ENCODE assay signal across 8 cellular contexts in genomic region chr1:236795035-236795756, GRCh38. TPM values are rescaled to one million over a fixed set of nuclear protein-coding genes. Genes with fewer than 3 reads are reported as not detected.
DNase-seq lines count a peak whose midpoint lies in the region; ATAC-seq lines count a peak whose summit lies in the region.

MTR (plus strand) TSS chr1:236795292; CDS start chr1:236795704, 412 bp downstream.

- peak; percentile 98 for ATAC-seq in GM21360 (IDR thresholded peaks at IDR 0.05; ENCODE audit: unreplicated experiment)
- peak; percentile 87 for ATAC-seq in effector memory CD8-positive, alpha-beta T cell (replicated peaks)

- peaks cover 26 to 33% of the 10 kb centered on the region in 2 donors for H3K4me1 Mint-ChIP-seq in effector memory CD8-positive, alpha-beta T cell (ENCODE audit: low read depth in 2 of 2)

- H3K36me3 Mint-ChIP-seq in effector memory CD8-positive, alpha-beta T cell (ENCODE audit: insufficient read depth): peaks cover 18% of the 10 kb centered on the region

- peak within 1 kb of the TSS; percentile 93 to 99 for H3K4me3 Mint-ChIP-seq in effector memory CD8-positive, alpha-beta T cell

- peak within 1 kb of the TSS; percentile 99 for H3K27ac Mint-ChIP-seq in effector memory CD8-positive, alpha-beta T cell

- H3K9me3 Mint-ChIP-seq in effector memory CD8-positive, alpha-beta T cell: no peaks in the 10 kb centered on the region

- DNase-seq in COLO668 (lab: John Stamatoyannopoulos, UW; ENCODE audit: unreplicated experiment): peak; percentile 98
- DNase-seq in HT1080 (ENCODE audit: low read depth): peak; percentile 98
- peak; percentile 98 for DNase-seq in NOMO-1 treated with DMSO at 0.1 percent for 48 hours (lab: John Stamatoyannopoulos, UW; ENCODE audit: unreplicated experiment)
- peak; percentile 91 to 92 for DNase-seq in activated CD8-positive, alpha-beta memory T cell treated with anti-CD3 and anti-CD28 coated beads for 4 hours (ENCODE audit: low read depth in 2 of 2)
- DNase-seq in effector memory CD8-positive, alpha-beta T cell: peak; percentile 93 to 96 (median 95)
- DNase-seq in medulla oblongata (ENCODE audit: extremely low spot score): peak; percentile 99
- peak; percentile 93 for DNase-seq in stimulated activated CD8-positive, alpha-beta memory T cell treated with anti-CD3 and anti-CD28 coated beads, Interleukin-12 subunit alpha, Interleukin-12 subunit beta, amount 100 ng/mL, for 1 hour (ENCODE audit: low read depth)

- no peaks in the 10 kb centered on the region for H3K27me3 Mint-ChIP-seq in effector memory CD8-positive, alpha-beta T cell

RNA-seq across cellular contexts. Expression of gene MTR, which starts in this region (rescaled TPM):
- total RNA-seq in HT1080 (2014; rRNA removed; shearing (Covaris generic)): 17.0 and 20.3 TPM in 2 replicates
- 9.5 and 14.0 TPM in 2 replicates for polyA plus RNA-seq in HT1080 (2015; cell fraction: cytosol; rRNA removed)
- polyA plus RNA-seq in HT1080 (2015; cell fraction: nucleus; rRNA removed): 35.6 and 36.4 TPM in 2 replicates

Comparison
In these comparisons a context has a peak if more than half of its experiments do, and no peak if none do; other contexts are left out.
1. Peak in every context shown above with its lines: DNase-seq and ATAC-seq.